Comparison of ENCODE assay signal across 24 cellular contexts in genomic region chr7:110612680-110613079, GRCh38.
"Had no signal": no experiment of that assay in that cellular context is flagged by ENCODE, and none has a peak within 500 bp of the region (broad histone marks: within the 10 kb centered on the region; RNA-seq: fewer than 3 reads in every experiment).

No MANE protein-coding gene starts in this region.

- H3K9me3 ChIP-seq: colonic mucosa, esophagus muscularis mucosa, neutrophil, pancreas, right lobe of liver, thoracic aorta, tibial nerve, upper lobe of left lung had no signal

- H3K27ac ChIP-seq: colonic mucosa, esophagus muscularis mucosa, lower lobe of right lung, neutrophil, pancreas, right lobe of liver, thoracic aorta, tibial nerve, upper lobe of left lung had no signal

- H3K4me1 ChIP-seq: colonic mucosa, lower lobe of right lung, pancreas, right lobe of liver, tibial nerve, upper lobe of left lung had no signal

- H3K36me3 ChIP-seq: colonic mucosa, esophagus muscularis mucosa, lower lobe of right lung, neutrophil, pancreas, right lobe of liver, thoracic aorta, tibial nerve, upper lobe of left lung had no signal

- H3K27me3 ChIP-seq: colonic mucosa, esophagus muscularis mucosa, neutrophil, pancreas, right lobe of liver, tibial nerve, upper lobe of left lung had no signal

- FAIRE-seq: pancreas, small intestine, urothelium cell line had no signal

- H3K4me3 ChIP-seq: colonic mucosa, esophagus muscularis mucosa, lower lobe of right lung, pancreas, right lobe of liver, thoracic aorta, tibial nerve, upper lobe of left lung had no signal

- DNase-seq: colonic mucosa; effector CD8-positive, alpha-beta T cell; endodermal cell; foreskin melanocyte; hypothalamus; immature natural killer cell; islet precursor cell; kidney glomerular epithelial cell; left ventricle myocardium superior; lower lobe of right lung; naive thymus-derived CD8-positive, alpha-beta T cell; nephron progenitor cell; pancreas; right lobe of liver; small intestine; stimulated activated CD4-positive, alpha-beta T cell treated with anti-CD3 and anti-CD28 coated beads, Interleukin-15, amount 100 ng/mL, for 24 hours; stimulated activated CD4-positive, alpha-beta T cell treated with anti-CD3 and anti-CD28 coated beads, Interleukin-2, amount 100 ng/mL, for 48 hours; stimulated activated naive B cell treated with anti-CD40 and anti-IgM and Interleukin-4, amounts not matched to agents 10 μg/mL and 1 μg/mL and 100 μg/mL, for 72 hours; upper lobe of left lung had no signal
